ENCODE assay signal across 16 cellular contexts in genomic region chr3:18008706-18009363, GRCh38.
"Had no signal": no experiment of that assay in that cellular context is flagged by ENCODE, and none has a peak within 500 bp of the region (broad histone marks: within the 10 kb centered on the region; RNA-seq: fewer than 3 reads in every experiment).

No MANE protein-coding gene starts in this region.

- DNase-seq: activated B cell treated with CpG ODN at 0.5 μM for 24 hours; activated CD4-positive, alpha-beta T cell treated with anti-CD3 and anti-CD28 coated beads, Interleukin-2, amount 10 ng/mL, durations not matched to agents 24 days and 14 days; activated CD8-positive, alpha-beta memory T cell treated with anti-CD3 and anti-CD28 coated beads, Interleukin-2, amount 50 U/mL, for 4 hours; activated CD8-positive, alpha-beta T cell treated with anti-CD3 and anti-CD28 coated beads, Interleukin-2, amount 10 ng/mL, durations not matched to agents 7 days and 5 days; activated gamma-delta T cell; activated T-cell treated with anti-CD3 and anti-CD28 coated beads, Interleukin-2, amount 50 U/mL, for 72 hours; amniotic stem cell; body of pancreas; central memory CD4-positive, alpha-beta T cell; colonic mucosa; foreskin melanocyte; naive B cell; T-helper 17 cell; tibial artery had no signal

- H3K4me3 Mint-ChIP-seq: activated B cell treated with CpG ODN at 0.5 μM for 24 hours; activated CD4-positive, alpha-beta T cell treated with anti-CD3 and anti-CD28 coated beads, Interleukin-2, amount 10 ng/mL, durations not matched to agents 24 days and 14 days; activated CD8-positive, alpha-beta T cell treated with anti-CD3 and anti-CD28 coated beads, Interleukin-2, amount 10 ng/mL, durations not matched to agents 7 days and 5 days; activated T-cell treated with anti-CD3 and anti-CD28 coated beads, Interleukin-2, amount 50 U/mL, for 72 hours; naive B cell; stimulated activated effector memory CD8-positive, alpha-beta T cell treated with anti-CD3 and anti-CD28 coated beads, Interleukin-12 subunit alpha, Interleukin-12 subunit beta, amount 100 ng/mL, for 72 hours; T-helper 17 cell had no signal

- H3K36me3 Mint-ChIP-seq: activated naive CD4-positive, alpha-beta T cell treated with anti-CD3 and anti-CD28 coated beads, Interleukin-2, amount 50 U/mL, for 72 hours; stimulated activated effector memory CD8-positive, alpha-beta T cell treated with anti-CD3 and anti-CD28 coated beads, Interleukin-12 subunit alpha, Interleukin-12 subunit beta, amount 100 ng/mL, for 72 hours had no signal

- H3K4me3 ChIP-seq: body of pancreas, colonic mucosa, tibial artery had no signal

- H3K27ac Mint-ChIP-seq: activated B cell treated with CpG ODN at 0.5 μM for 24 hours; activated CD4-positive, alpha-beta T cell treated with anti-CD3 and anti-CD28 coated beads, Interleukin-2, amount 10 ng/mL, durations not matched to agents 24 days and 14 days; activated CD8-positive, alpha-beta T cell treated with anti-CD3 and anti-CD28 coated beads, Interleukin-2, amount 10 ng/mL, durations not matched to agents 7 days and 5 days; activated naive CD4-positive, alpha-beta T cell treated with anti-CD3 and anti-CD28 coated beads, Interleukin-2, amount 50 U/mL, for 72 hours; activated T-cell treated with anti-CD3 and anti-CD28 coated beads, Interleukin-2, amount 50 U/mL, for 72 hours; stimulated activated effector memory CD8-positive, alpha-beta T cell treated with anti-CD3 and anti-CD28 coated beads, Interleukin-12 subunit alpha, Interleukin-12 subunit beta, amount 100 ng/mL, for 72 hours; T-helper 17 cell had no signal

- H3K27me3 Mint-ChIP-seq: activated CD4-positive, alpha-beta T cell treated with anti-CD3 and anti-CD28 coated beads, Interleukin-2, amount 10 ng/mL, durations not matched to agents 24 days and 14 days had no signal

- H3K4me1 Mint-ChIP-seq: activated B cell treated with CpG ODN at 0.5 μM for 24 hours; activated CD4-positive, alpha-beta T cell treated with anti-CD3 and anti-CD28 coated beads, Interleukin-2, amount 10 ng/mL, durations not matched to agents 24 days and 14 days; naive B cell; stimulated activated effector memory CD8-positive, alpha-beta T cell treated with anti-CD3 and anti-CD28 coated beads, Interleukin-12 subunit alpha, Interleukin-12 subunit beta, amount 100 ng/mL, for 72 hours had no signal

- H3K9me3 Mint-ChIP-seq: activated CD4-positive, alpha-beta T cell treated with anti-CD3 and anti-CD28 coated beads, Interleukin-2, amount 10 ng/mL, durations not matched to agents 24 days and 14 days; activated T-cell treated with anti-CD3 and anti-CD28 coated beads, Interleukin-2, amount 50 U/mL, for 72 hours had no signal

- ATAC-seq: activated CD8-positive, alpha-beta T cell treated with anti-CD3 and anti-CD28 coated beads, Interleukin-2, amount 10 ng/mL, durations not matched to agents 7 days and 5 days; activated naive CD4-positive, alpha-beta T cell treated with anti-CD3 and anti-CD28 coated beads, Interleukin-2, amount 50 U/mL, for 72 hours; activated T-cell treated with anti-CD3 and anti-CD28 coated beads, Interleukin-2, amount 50 U/mL, for 72 hours; body of pancreas; stimulated activated effector memory CD8-positive, alpha-beta T cell treated with anti-CD3 and anti-CD28 coated beads, Interleukin-12 subunit alpha, Interleukin-12 subunit beta, amount 100 ng/mL, for 72 hours; T-helper 17 cell had no signal
